Comparison of ENCODE assay signal across 4 cellular contexts in the genomic region with DNA sequence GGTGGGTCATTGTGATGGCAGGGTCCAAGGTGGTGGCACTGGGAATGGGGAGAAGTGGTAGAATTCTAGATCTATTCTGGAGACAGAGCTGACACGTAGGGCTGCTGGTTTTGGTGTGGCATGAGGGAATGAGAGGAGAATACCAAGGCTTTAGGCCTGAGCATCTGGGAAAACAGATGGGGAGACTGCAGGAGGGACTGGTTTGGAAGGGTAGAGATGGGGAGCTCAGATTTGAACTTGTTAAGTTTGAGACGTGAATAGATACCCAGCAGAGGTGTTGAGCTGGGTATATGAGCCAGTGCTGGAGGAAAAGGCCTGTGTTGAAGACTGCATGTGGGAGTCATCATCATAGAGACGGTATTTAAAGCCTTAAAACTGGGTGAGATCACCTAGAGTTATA.
"Had no signal": no experiment of that assay in that cellular context is flagged by ENCODE, and none has a peak within 500 bp of the region (broad histone marks: within the 10 kb centered on the region; RNA-seq: fewer than 3 reads in every experiment).

No MANE protein-coding gene starts in this region.

- DNase-seq: H9, HCEC 1CT, IMR-90, KG1 had no signal
